15 cellular contexts compared by ENCODE assay signal in genomic region chr15:77516076-77516475, GRCh38.
"Had no signal": no experiment of that assay in that cellular context is flagged by ENCODE, and none has a peak within 500 bp of the region (broad histone marks: within the 10 kb centered on the region; RNA-seq: fewer than 3 reads in every experiment).

No MANE protein-coding gene starts in this region.

- ATAC-seq: esophagus mucosa, left ventricle myocardium superior, natural killer cell, right cardiac atrium had no signal

- H3K4me2 ChIP-seq: smooth muscle cell had no signal

- H3K36me3 ChIP-seq: cardiac muscle cell had no signal

- H3K27me3 ChIP-seq: cardiac muscle cell, dorsolateral prefrontal cortex had no signal

- H3K27ac ChIP-seq: cardiac muscle cell, VCaP had no signal

- H3K4me3 ChIP-seq: cardiac muscle cell, dorsolateral prefrontal cortex, smooth muscle cell had no signal

- FAIRE-seq: kidney had no signal

- DNase-seq: activated CD4-positive, alpha-beta memory T cell treated with anti-CD3 and anti-CD28 coated beads for 36 hours; activated CD4-positive, alpha-beta T cell treated with anti-CD3 and anti-CD28 coated beads for 1 hour; activated naive CD4-positive, alpha-beta T cell treated with anti-CD3 and anti-CD28 coated beads, Interleukin-2, amount 10 ng/mL, durations not matched to agents 7 days and 5 days; activated T-cell treated with anti-CD3 and anti-CD28 coated beads, Interleukin-2, amount 50 U/mL, for 24 hours; hippocampal formation; kidney; left ventricle myocardium superior; natural killer cell; nucleus accumbens; right cardiac atrium had no signal
